ENCODE assay signal across 17 cellular contexts in genomic region chr11:36026315-36026968, GRCh38.
DNase-seq lines count a peak whose midpoint lies in the region; ATAC-seq, FAIRE-seq and TF ChIP-seq lines count a peak whose summit lies in the region.
"Had no signal": no experiment of that assay in that cellular context is flagged by ENCODE, and none has a peak within 500 bp of the region (broad histone marks: within the 10 kb centered on the region; RNA-seq: fewer than 3 reads in every experiment).

No MANE protein-coding gene starts in this region.

- H3K4ac ChIP-seq in H9 (ENCODE audit: low read depth, low read length): no peak overlapping the region

- no peak overlapping the region for H2BK12ac ChIP-seq in H9 (ENCODE audit: insufficient read length, low read depth, low read length)

- no peak for TF ChIP-seq CTCF in H9 (conservative IDR thresholded peaks at IDR 0.05)
- no peak for TF ChIP-seq CTCF in K562 (IDR thresholded peaks at IDR 0.05 in 2 of 3, conservative IDR thresholded peaks at IDR 0.05 in 1 of 3; ENCODE audit: insufficient read depth in 2 of 3, low read depth in 1 of 3, low read length in 3 of 3)
- TF ChIP-seq CTCF in type B pancreatic cell (conservative IDR thresholded peaks at IDR 0.05): no peak

- H3K4me1 Mint-ChIP-seq in H9 (peaks cover 34 to 52% of the 10 kb centered on the region in 2 experiments), type B pancreatic cell (ENCODE audit: unreplicated experiment) (peaks cover 32% of the 10 kb centered on the region)
- H3K4me1 Mint-ChIP-seq: B cell; CD4-positive, CD25-positive, alpha-beta regulatory T cell; IgD-negative memory B cell had no signal

- H3K9me3 Mint-ChIP-seq in H9 (no peaks in the 10 kb centered on the region), type B pancreatic cell (no peaks in the 10 kb centered on the region)

- H3K9ac ChIP-seq in H9 (ENCODE audit: extremely low read depth, insufficient read length, low read length): no peak overlapping the region
- H3K9ac ChIP-seq in K562 (ENCODE audit: insufficient read depth in 1 of 2, low read depth in 2 of 2, low read length in 2 of 2): no peak overlapping the region
- H3K9ac ChIP-seq: BLaER1 treated with 17β-estradiol and CSF1 and Interleukin-3, amounts not matched to agents 10 nM and 100 nM had no signal

- no peak overlapping the region for H3K14ac ChIP-seq in H9 (ENCODE audit: insufficient read depth, low read length)

- no peak overlapping the region for H3T11ph ChIP-seq in H9 (ENCODE audit: low read length)

- no peak overlapping the region for H3K23ac ChIP-seq in H9 (ENCODE audit: insufficient read length, low read depth, low read length)

- H3K79me2 ChIP-seq in H9 (ENCODE audit: insufficient read depth, low read length): no peaks in the 10 kb centered on the region; the same call in 1 of the 2 replicates
- H3K79me2 ChIP-seq in K562 (ENCODE audit: control insufficient read depth, insufficient read depth, low read length): no peaks in the 10 kb centered on the region

- no peak for ATAC-seq in K562
- ATAC-seq: HepG2 had no signal

- no peak for TF ChIP-seq POLR2A in K562 (conservative IDR thresholded peaks at IDR 0.05)

- no peak overlapping the region for H2BK120ac ChIP-seq in H9 (ENCODE audit: low read depth, low read length, poor library complexity, severe bottlenecking)

- H3K9me1 ChIP-seq in K562 (ENCODE audit: control insufficient read depth, insufficient read depth, low read length): no peaks in the 10 kb centered on the region

- H4K20me1 ChIP-seq in H9 (ENCODE audit: control insufficient read depth, insufficient read depth, insufficient read length) (no peaks in the 10 kb centered on the region), K562 (replicated peaks; ENCODE audit: control insufficient read depth, insufficient read depth, low read length) (0 out of 2 replicates have a peak, but pooled peaks cover 2% of the 10 kb centered on the region)

- H3K36me3 ChIP-seq in K562 (ENCODE audit: control insufficient read depth, insufficient read depth, low read length): no peaks in the 10 kb centered on the region

- POLR2A ChIA-PET in K562 (lab: Yijun Ruan, JAX): no interaction called here

- no TSS peak for BruUV-seq in K562 (replicated peaks; lab: Mats Ljungman, UMichigan)

- H3K79me1 ChIP-seq in H9 (ENCODE audit: insufficient read depth, low read depth, low read length, poor library complexity, severe bottlenecking): peaks cover 9% of the 10 kb centered on the region

- TF ChIP-seq EP300 in K562 (IDR thresholded peaks at IDR 0.05; ENCODE audit: low read length): no peak

- no peak for FAIRE-seq in K562 (lab: Jason Lieb, UNC)
- FAIRE-seq: D721Med, G401.6, GM12891, GM19239, HepG2 had no signal

- CTCF ChIA-PET in K562 (lab: Yijun Ruan, JAX; ENCODE audit: low intra/inter-chr PET ratio): no interaction called here

- H3K56ac ChIP-seq in H9 (ENCODE audit: insufficient read length, low read depth, low read length): no peak overlapping the region

- no peak overlapping the region for H3K4me3 ChIP-seq in K562
- H3K4me3 ChIP-seq: BLaER1 treated with 17β-estradiol and CSF1 and Interleukin-3, amounts not matched to agents 10 nM and 100 nM had no signal

- no peak overlapping the region for H2AK5ac ChIP-seq in H9 (ENCODE audit: insufficient read length, low read length)

- H3K27ac Mint-ChIP-seq in H9: peak overlapping the region in 2 of 3 experiments; percentile 26 to 36; a peak in 4 of 7 replicates
- no peak overlapping the region for H3K27ac Mint-ChIP-seq in type B pancreatic cell
- H3K27ac Mint-ChIP-seq: B cell; CD4-positive, CD25-positive, alpha-beta regulatory T cell had no signal

- DNase-seq in H9 (no peak), K562 (ENCODE audit: extremely low read depth in 1 of 4, low spot score in 3 of 4) (no peak), islet precursor cell (peak; percentile 64), NCI-H226 (no peak), NCI-H2029 (lab: John Stamatoyannopoulos, UW) (no peak), type B pancreatic cell (ENCODE audit: extremely low spot score, unreplicated experiment) (no peak)
- DNase-seq: Caco-2; CD4-positive, CD25-positive, alpha-beta regulatory T cell; H7 had no signal

- H4K8ac ChIP-seq in H9 (replicated peaks; ENCODE audit: insufficient read length, low read depth, low read length): no peak overlapping the region

- peaks cover 13% of the 10 kb centered on the region; the same call in 1 of the 2 replicates for H3K4me1 ChIP-seq in H9 (ENCODE audit: insufficient read depth, low read length)
- H3K4me1 ChIP-seq in K562 (replicated peaks in 1 of 2; ENCODE audit: control insufficient read depth in 2 of 2, insufficient read depth in 2 of 2, low read length in 2 of 2): peaks cover 0 to 7% of the 10 kb centered on the region in 2 experiments; a peak in 2 of 5 replicates

- H3K36me3 Mint-ChIP-seq in H9 (ENCODE audit: insufficient read depth in 1 of 3, low read depth in 3 of 3) (peaks cover 0 to 11% (median 5%) of the 10 kb centered on the region in 3 experiments; a peak in 4 of 7 replicates), type B pancreatic cell (peaks cover 4% of the 10 kb centered on the region)
- H3K36me3 Mint-ChIP-seq: CD4-positive, CD25-positive, alpha-beta regulatory T cell; IgD-negative memory B cell had no signal

- no peak overlapping the region for H4K5ac ChIP-seq in H9 (ENCODE audit: insufficient read length, low read depth, low read length)

- H3K27ac ChIP-seq in H9 (ENCODE audit: insufficient read length, low read depth, low read length) (no peak overlapping the region), K562 (ENCODE audit: extremely low read depth, low read depth, low read length) (no peak overlapping the region)
- H3K27ac ChIP-seq: BLaER1 treated with 17β-estradiol and CSF1 and Interleukin-3, amounts not matched to agents 10 nM and 100 nM had no signal

- intact Hi-C loops in K562 (cut with micrococcal nuclease): loop anchor here (10.0 kb wide), 1 partner anchor 62 kb away; no protein-coding TSS in a partner anchor

- H3K27me3 Mint-ChIP-seq in H9 (ENCODE audit: low read depth): no peaks in the 10 kb centered on the region; the same call in 1 of the 2 replicates
- H3K27me3 Mint-ChIP-seq in type B pancreatic cell: no peaks in the 10 kb centered on the region
- H3K27me3 Mint-ChIP-seq: B cell; CD4-positive, CD25-positive, alpha-beta regulatory T cell; IgD-negative memory B cell had no signal

- H3K9me3 ChIP-seq in H9 (ENCODE audit: control insufficient read depth, low read depth, low read length) (no peaks in the 10 kb centered on the region), K562 (replicated peaks; ENCODE audit: control insufficient read depth, insufficient read depth, low read depth, low read length) (no peaks in the 10 kb centered on the region)
- H3K9me3 ChIP-seq: Caco-2 had no signal

- H2BK20ac ChIP-seq in H9 (ENCODE audit: low read depth, low read length, poor library complexity, severe bottlenecking): no peak overlapping the region

- TF ChIP-seq RAD21 in K562 (CRISPR knock-in tag; conservative IDR thresholded peaks at IDR 0.05 in 1 of 2, IDR thresholded peaks at IDR 0.05 in 1 of 2): no peak

- H3K18ac ChIP-seq in H9 (ENCODE audit: insufficient read length, low read depth, low read length): no peak overlapping the region

- no peak overlapping the region for H2AFZ ChIP-seq in H9 (ENCODE audit: low read length)
- no peak overlapping the region for H2AFZ ChIP-seq in K562 (ENCODE audit: low read depth, low read length)

- in situ Hi-C loops in K562 (cut with MboI): no loop called here

- no CpG with 5 or more reads among the region's 6 CpGs for WGBS in H9 (ENCODE audit: extremely low coverage, insufficient read length, low lambda C conversion rate)
- WGBS in K562 (ENCODE audit: insufficient coverage, low coverage, missing lambda C conversion rate): 42% methylated on average over 6 of the region's 6 CpGs

- no peaks in the 10 kb centered on the region for H3K27me3 ChIP-seq in H9 (ENCODE audit: insufficient read depth, low read length)
- peaks cover 0 to 3% of the 10 kb centered on the region in 2 experiments; a peak in 2 of 5 replicates for H3K27me3 ChIP-seq in K562 (ENCODE audit: control insufficient read depth in 2 of 2, insufficient read depth in 2 of 2, low read length in 2 of 2)
- H3K27me3 ChIP-seq: BLaER1 treated with 17β-estradiol and CSF1 and Interleukin-3, amounts not matched to agents 10 nM and 100 nM had no signal

- H3K4me2 ChIP-seq in H9 (ENCODE audit: insufficient read depth, insufficient read length, low read length): no peak overlapping the region
- no peak overlapping the region for H3K4me2 ChIP-seq in K562 (ENCODE audit: insufficient read depth, low read length)

- no peak overlapping the region for H4K91ac ChIP-seq in H9 (ENCODE audit: insufficient read length, low read depth, low read length)

- no peaks in the 10 kb centered on the region for H3K23me2 ChIP-seq in H9 (ENCODE audit: insufficient read length, low read depth, low read length, poor library complexity, severe bottlenecking)

- no peak overlapping the region for H3K4me3 Mint-ChIP-seq in H9
- no peak overlapping the region for H3K4me3 Mint-ChIP-seq in type B pancreatic cell
- H3K4me3 Mint-ChIP-seq: B cell; CD4-positive, CD25-positive, alpha-beta regulatory T cell; IgD-negative memory B cell had no signal

- no peak overlapping the region for H2BK15ac ChIP-seq in H9 (ENCODE audit: low read depth, low read length)

- no peak overlapping the region for H2BK5ac ChIP-seq in H9 (ENCODE audit: insufficient read length, low read length)

TF ChIP-seq in K562, 482 proteins besides CTCF, POLR2A, EP300 and RAD21 (continues in another document):
- TF ChIP-seq CEBPB (tag; IDR thresholded peaks at IDR 0.05) (no peak), PHF8 (IDR thresholded peaks at IDR 0.05; ENCODE audit: borderline replicate concordance, low read length) (no peak), DPF2 (IDR thresholded peaks at IDR 0.05) (no peak), JUND (IDR thresholded peaks at IDR 0.05; ENCODE audit: borderline replicate concordance, low read depth, low read length) (no peak), JUND (tag; IDR thresholded peaks at IDR 0.05; ENCODE audit: borderline replicate concordance, low read depth, low read length) (no peak), RFX1 (IDR thresholded peaks at IDR 0.05) (peak; percentile 54), TARDBP (IDR thresholded peaks at IDR 0.05) (no peak)
- TF ChIP-seq, protein P1, sequence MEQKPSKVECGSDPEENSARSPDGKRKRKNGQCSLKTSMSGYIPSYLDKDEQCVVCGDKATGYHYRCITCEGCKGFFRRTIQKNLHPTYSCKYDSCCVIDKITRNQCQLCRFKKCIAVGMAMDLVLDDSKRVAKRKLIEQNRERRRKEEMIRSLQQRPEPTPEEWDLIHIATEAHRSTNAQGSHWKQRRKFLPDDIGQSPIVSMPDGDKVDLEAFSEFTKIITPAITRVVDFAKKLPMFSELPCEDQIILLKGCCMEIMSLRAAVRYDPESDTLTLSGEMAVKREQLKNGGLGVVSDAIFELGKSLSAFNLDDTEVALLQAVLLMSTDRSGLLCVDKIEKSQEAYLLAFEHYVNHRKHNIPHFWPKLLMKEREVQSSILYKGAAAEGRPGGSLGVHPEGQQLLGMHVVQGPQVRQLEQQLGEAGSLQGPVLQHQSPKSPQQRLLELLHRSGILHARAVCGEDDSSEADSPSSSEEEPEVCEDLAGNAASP (IDR thresholded peaks at IDR 0.05): no peak
